In the genomic region with DNA sequence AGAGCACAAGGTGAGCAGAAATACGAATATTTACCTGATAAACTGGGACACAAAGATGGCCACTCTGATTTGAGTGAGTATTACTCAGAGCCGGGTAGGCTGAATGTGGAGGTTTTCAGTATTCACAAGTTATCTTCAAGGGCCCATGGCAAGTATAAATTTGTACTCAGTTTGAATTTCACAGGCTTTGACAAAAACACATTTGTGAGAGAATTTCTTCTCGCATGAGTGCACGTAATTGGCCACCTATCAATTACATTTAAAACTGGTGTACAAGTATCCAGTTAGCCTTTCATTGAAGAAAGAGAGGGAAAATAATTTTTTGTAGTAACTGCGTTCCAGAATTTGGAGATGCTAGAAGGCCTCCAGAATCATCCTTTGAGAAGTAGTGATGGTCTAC, we compare ENCODE assay signal across 6 cellular contexts.
"Had no signal": no experiment of that assay in that cellular context is flagged by ENCODE, and none has a peak within 500 bp of the region (broad histone marks: within the 10 kb centered on the region; RNA-seq: fewer than 3 reads in every experiment).

No MANE protein-coding gene starts in this region.

- H3K4me3 ChIP-seq: K562 had no signal

- H3K27ac ChIP-seq: HL-60 had no signal

- ATAC-seq: HepG2, K562 had no signal

- DNase-seq: IMR-90, KBM-7, KG1 had no signal
